ENCODE assay signal across 11 cellular contexts in genomic region chr1:207298666-207299065, GRCh38. TPM values are rescaled to one million over a fixed set of nuclear protein-coding genes. Genes with fewer than 3 reads are reported as not detected.
DNase-seq lines count a peak whose midpoint lies in the region; ATAC-seq and TF ChIP-seq lines count a peak whose summit lies in the region.
"Had no signal": no experiment of that assay in that cellular context is flagged by ENCODE, and none has a peak within 500 bp of the region (broad histone marks: within the 10 kb centered on the region; RNA-seq: fewer than 3 reads in every experiment).

No MANE protein-coding gene starts in this region.

- H3K79me2 ChIP-seq in hepatocyte = no peaks in the 10 kb centered on the region

- H3K4me1 ChIP-seq in right cardiac atrium (ENCODE audit: control insufficient read depth, insufficient read depth, low read length) = peaks cover 2% of the 10 kb centered on the region
- H3K4me1 ChIP-seq in Panc1 (ENCODE audit: control insufficient read depth, insufficient read depth, low read length) = no peaks in the 10 kb centered on the region
- H3K4me1 ChIP-seq in hepatocyte (ENCODE audit: insufficient read depth) = peaks cover 6% of the 10 kb centered on the region
- no peaks in the 10 kb centered on the region for H3K4me1 ChIP-seq in BE2C

- H3K27ac ChIP-seq in right cardiac atrium (ENCODE audit: low read length) = peak overlapping the region; percentile 16
- H3K27ac ChIP-seq in Panc1 (ENCODE audit: low read length) = no peak overlapping the region
- H3K27ac ChIP-seq in hepatocyte = peak overlapping the region; percentile 41

- no peak overlapping the region for H3K4me2 ChIP-seq in hepatocyte

- DNase-seq in right cardiac atrium (no peak), left ventricle myocardium superior (no peak), Panc1 (ENCODE audit: low read depth, low spot score) (no peak), hepatocyte (ENCODE audit: low spot score) (no peak), BE2C (no peak), HuH-7.5 (ENCODE audit: low spot score) (no peak)
- DNase-seq in natural killer cell treated with Interleukin-12 subunit alpha and Interleukin-12 subunit beta and Interleukin-15 and Interleukin-18, amount 100 ng/mL, for 72 hours (ENCODE audit: low spot score) = no peak
- DNase-seq: activated CD4-positive, CD25-positive, alpha-beta regulatory T cell treated with anti-CD3 and anti-CD28 coated beads, Interleukin-2, amount 50 U/mL, for 72 hours; NCI-H226 had no signal

- H3K9me3 ChIP-seq in right cardiac atrium (ENCODE audit: control insufficient read depth, low read length) (no peaks in the 10 kb centered on the region), Panc1 (ENCODE audit: control insufficient read depth, insufficient read depth, low read depth, low read length) (peaks cover 5% of the 10 kb centered on the region; the same call in 1 of the 2 replicates), hepatocyte (ENCODE audit: low read depth) (no peaks in the 10 kb centered on the region), BE2C (no peaks in the 10 kb centered on the region)

- H3K36me3 Mint-ChIP-seq in natural killer cell treated with Interleukin-12 subunit alpha and Interleukin-12 subunit beta and Interleukin-15 and Interleukin-18, amount 100 ng/mL, for 72 hours = peaks cover 9% of the 10 kb centered on the region

- no peaks in the 10 kb centered on the region for H4K20me1 ChIP-seq in hepatocyte (ENCODE audit: insufficient read depth, poor library complexity, severe bottlenecking)

- in situ Hi-C loops in Panc1 (cut with HindIII; ENCODE audit: low pct_unique_long_range_greater_than_20kb, low sequenced_read_pairs) = no loop called here

- 48% methylated on average over 3 of the region's 3 CpGs for WGBS in right cardiac atrium
- 77% methylated on average over 3 of the region's 3 CpGs for WGBS in hepatocyte (ENCODE audit: low lambda C conversion rate, missing lambda C conversion rate)

- TF ChIP-seq CTCF in Panc1 (IDR thresholded peaks at IDR 0.05) (no peak), hepatocyte (IDR thresholded peaks at IDR 0.05; ENCODE audit: poor library complexity) (no peak), BE2C (IDR thresholded peaks at IDR 0.05; ENCODE audit: low read depth, low read length) (no peak)

- H3K9me3 Mint-ChIP-seq in natural killer cell treated with Interleukin-12 subunit alpha and Interleukin-12 subunit beta and Interleukin-15 and Interleukin-18, amount 100 ng/mL, for 72 hours = no peaks in the 10 kb centered on the region

- H3K4me1 Mint-ChIP-seq in natural killer cell treated with Interleukin-12 subunit alpha and Interleukin-12 subunit beta and Interleukin-15 and Interleukin-18, amount 100 ng/mL, for 72 hours (ENCODE audit: low read depth in 2 of 2) = peaks cover 8 to 17% of the 10 kb centered on the region in 2 donors

- no peak overlapping the region for H2AFZ ChIP-seq in hepatocyte

- H3K27me3 ChIP-seq in right cardiac atrium (ENCODE audit: control insufficient read depth, insufficient read depth) = no peaks in the 10 kb centered on the region
- no peaks in the 10 kb centered on the region for H3K27me3 ChIP-seq in Panc1 (ENCODE audit: control insufficient read depth, insufficient read depth, low read length)
- H3K27me3 ChIP-seq in hepatocyte = no peaks in the 10 kb centered on the region
- H3K27me3 ChIP-seq in BE2C = peaks cover 7% of the 10 kb centered on the region; the same call in 1 of the 2 replicates

- intact Hi-C loops in right cardiac atrium (cut with DNase I) (no loop called here), left ventricle myocardium superior (cut with micrococcal nuclease) (no loop called here), Panc1 (cut with micrococcal nuclease; ENCODE audit: unreplicated experiment) (no loop called here)

- H3K27ac Mint-ChIP-seq in natural killer cell treated with Interleukin-12 subunit alpha and Interleukin-12 subunit beta and Interleukin-15 and Interleukin-18, amount 100 ng/mL, for 72 hours = no peak overlapping the region
- H3K27ac Mint-ChIP-seq: activated T-helper 1 cell treated with anti-CD3 and anti-CD28 coated beads, Interleukin-12 subunit alpha, Interleukin-12 subunit beta, Interleukin-2, Interleukin-4 antibody, amounts not matched to agents 30 ng/mL and 10 ng/mL and 1 ng/mL, durations not matched to agents 14 hours and 24 hours and 36 hours had no signal

- H3K36me3 ChIP-seq in Panc1 (ENCODE audit: control insufficient read depth, insufficient read depth, low read length) = no peaks in the 10 kb centered on the region
- H3K36me3 ChIP-seq in hepatocyte (replicated peaks; ENCODE audit: insufficient read depth, low read depth) = no peaks in the 10 kb centered on the region
- H3K36me3 ChIP-seq in BE2C = no peaks in the 10 kb centered on the region

- H3K4me3 ChIP-seq in right cardiac atrium (ENCODE audit: low read length) = no peak overlapping the region
- no peak overlapping the region for H3K4me3 ChIP-seq in Panc1 (ENCODE audit: low read depth in 2 of 2, low read length in 2 of 2)
- H3K4me3 ChIP-seq in hepatocyte = no peak overlapping the region
- no peak overlapping the region for H3K4me3 ChIP-seq in BE2C (ENCODE audit: low read depth, low read length)

- POLR2A ChIA-PET in Panc1 (lab: Charles Lee) = no interaction called here

- CTCF ChIA-PET in Panc1 (lab: Charles Lee) = no interaction called here

- ATAC-seq in right cardiac atrium (no peak), left ventricle myocardium superior (no peak), Panc1 (peak; percentile 74), HG02588 (IDR thresholded peaks at IDR 0.05; ENCODE audit: unreplicated experiment) (no peak)
- ATAC-seq in natural killer cell treated with Interleukin-12 subunit alpha and Interleukin-12 subunit beta and Interleukin-15 and Interleukin-18, amount 100 ng/mL, for 72 hours = no peak

- H3K9me2 ChIP-seq in hepatocyte (replicated peaks; ENCODE audit: insufficient read depth) = no peaks in the 10 kb centered on the region

- no TSS peak for BruUV-seq in Panc1 (replicated peaks; lab: Mats Ljungman, UMichigan)

- H3K4me3 Mint-ChIP-seq in natural killer cell treated with Interleukin-12 subunit alpha and Interleukin-12 subunit beta and Interleukin-15 and Interleukin-18, amount 100 ng/mL, for 72 hours = no peak overlapping the region
- H3K4me3 Mint-ChIP-seq: activated T-helper 1 cell treated with anti-CD3 and anti-CD28 coated beads, Interleukin-12 subunit alpha, Interleukin-12 subunit beta, Interleukin-2, Interleukin-4 antibody, amounts not matched to agents 30 ng/mL and 10 ng/mL and 1 ng/mL, durations not matched to agents 14 hours and 24 hours and 36 hours had no signal

- peaks cover 12 to 15% of the 10 kb centered on the region in 2 donors for H3K27me3 Mint-ChIP-seq in natural killer cell treated with Interleukin-12 subunit alpha and Interleukin-12 subunit beta and Interleukin-15 and Interleukin-18, amount 100 ng/mL, for 72 hours

RNA-seq across cellular contexts. Expression of gene CD55, which starts 22.8 kb away (rescaled TPM):
- total RNA-seq in right cardiac atrium (10 to 100 TPM; 57.9 to 93.4 (median 67.9) TPM), left ventricle myocardium superior (72.7 TPM), Panc1 (2021; ENCODE audit: unreplicated experiment) (12.1 TPM), hepatocyte (41.1 and 61.5 TPM in 2 replicates)
- polyA plus RNA-seq in right cardiac atrium (39.7 TPM), hepatocyte (57.5 and 72.4 TPM in 2 replicates)
- polyA plus RNA-seq in Panc1 (2012; ENCODE audit: insufficient read length) = 11.1 TPM
- total RNA-seq in natural killer cell treated with Interleukin-12 subunit alpha and Interleukin-12 subunit beta and Interleukin-15 and Interleukin-18, amount 100 ng/mL, for 72 hours = 10 to 100 TPM; 41.5 to 84.0 TPM
- 12.9 TPM for polyA plus RNA-seq in BE2C (2012; ENCODE audit: insufficient read depth, insufficient read length, low read depth)
